1 cellular context compared by ENCODE assay signal in the genomic region with DNA sequence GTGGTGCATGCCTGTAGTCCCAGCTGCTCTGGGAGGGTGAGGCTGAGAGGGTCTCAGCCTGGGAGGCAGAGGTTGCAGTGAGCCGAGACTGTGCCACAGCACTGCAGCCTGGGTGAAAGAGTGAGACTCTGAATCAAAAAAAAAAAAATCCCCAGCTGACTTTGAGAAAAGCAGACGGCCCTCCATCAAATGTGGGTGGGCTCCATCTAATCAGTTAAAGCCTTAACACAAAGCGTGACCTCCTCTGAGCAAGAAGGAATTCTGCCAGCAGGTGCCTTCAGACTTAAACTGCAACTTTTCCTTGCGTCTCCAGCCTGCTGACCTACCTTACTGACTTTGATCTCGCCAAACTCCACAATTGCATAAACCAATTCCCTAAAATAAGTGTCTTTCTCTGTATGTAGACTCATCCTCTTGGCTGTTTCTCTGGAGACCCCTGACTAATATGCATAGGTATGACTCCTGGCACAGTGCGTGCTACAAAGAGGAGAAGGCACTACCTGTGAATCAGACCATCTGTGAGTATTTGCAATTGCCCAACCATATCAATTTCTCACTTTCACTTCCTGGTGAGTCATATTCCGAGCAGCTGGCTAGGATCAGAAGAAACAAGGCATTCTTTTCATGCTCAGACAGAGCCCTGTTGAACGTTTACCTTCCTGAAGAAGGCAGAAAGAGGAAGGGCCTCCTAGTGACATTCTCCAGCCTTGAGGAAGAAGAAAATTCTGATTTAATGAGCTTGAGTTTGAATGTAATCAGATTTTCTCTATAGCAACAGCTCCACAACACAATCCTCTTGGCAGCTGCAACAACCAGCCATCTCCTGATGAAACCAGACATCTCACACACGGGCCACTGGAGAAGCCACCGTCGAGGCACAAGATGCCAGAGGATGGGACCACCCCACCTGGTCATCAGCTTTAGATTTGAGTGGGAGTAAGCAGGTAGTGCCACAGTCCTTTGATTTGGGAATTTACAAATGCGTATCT.
A peak's percentile ranks its signal among the peaks of the same experiment; 100 is the strongest.
TF ChIP-seq lines count a peak whose summit lies in the region.

No MANE protein-coding gene starts in this region.

TF ChIP-seq in HEK293, 187 proteins besides CTCF, POLR2A, EP300 and RAD21 (continued from another document and continues in another):
- TF ChIP-seq ZNF514 (tag by site-specific recombination; IDR thresholded peaks at IDR 0.05) (no peak), ZNF548 (tag by site-specific recombination; IDR thresholded peaks at IDR 0.05) (no peak), PRDM1 (tag by site-specific recombination; IDR thresholded peaks at IDR 0.05) (peak; percentile 92), SCRT2 (tag by site-specific recombination; IDR thresholded peaks at IDR 0.05) (peak; percentile 96), ZNF677 (tag by site-specific recombination; IDR thresholded peaks at IDR 0.05) (no peak), ZNF670 (tag by site-specific recombination; IDR thresholded peaks at IDR 0.05; ENCODE audit: low read depth) (no peak), ZNF157 (tag by site-specific recombination; IDR thresholded peaks at IDR 0.05) (no peak), OSR2 (tag by site-specific recombination; IDR thresholded peaks at IDR 0.05) (peak; percentile 16; the same call in 1 of the 2 replicates), IKZF3 (tag by site-specific recombination; IDR thresholded peaks at IDR 0.05) (0 out of 2 replicates have a peak, but pooled peaks have one; percentile 20), ZNF366 (tag by site-specific recombination; conservative IDR thresholded peaks at IDR 0.05) (peak; percentile 79), ZNF133 (tag by site-specific recombination; IDR thresholded peaks at IDR 0.05) (no peak), ZEB2 (tag by site-specific recombination; IDR thresholded peaks at IDR 0.05) (0 out of 2 replicates have a peak, but pooled peaks have one; percentile 54), ZNF184 (tag by site-specific recombination; IDR thresholded peaks at IDR 0.05) (0 out of 2 replicates have a peak, but pooled peaks have one; percentile 41), ZNF561 (tag by site-specific recombination; IDR thresholded peaks at IDR 0.05; ENCODE audit: borderline replicate concordance) (no peak), GLI4 (tag by site-specific recombination; IDR thresholded peaks at IDR 0.05) (no peak), WT1 (tag by site-specific recombination; IDR thresholded peaks at IDR 0.05) (no peak), ZNF223 (tag by site-specific recombination; IDR thresholded peaks at IDR 0.05) (no peak), ZFP37 (tag by site-specific recombination; IDR thresholded peaks at IDR 0.05) (no peak), ZNF335 (tag by site-specific recombination; conservative IDR thresholded peaks at IDR 0.05) (0 out of 2 replicates have a peak, but pooled peaks have one; percentile 32), ZNF510 (tag by site-specific recombination; IDR thresholded peaks at IDR 0.05; ENCODE audit: insufficient replicate concordance) (no peak), ZNF2 (tag by site-specific recombination; IDR thresholded peaks at IDR 0.05) (no peak), ZNF202 (tag by site-specific recombination; IDR thresholded peaks at IDR 0.05; ENCODE audit: borderline replicate concordance) (no peak), ZNF24 (tag by site-specific recombination; IDR thresholded peaks at IDR 0.05) (0 out of 2 replicates have a peak, but pooled peaks have one; percentile 33), ZNF558 (tag by site-specific recombination; IDR thresholded peaks at IDR 0.05) (no peak), ZNF10 (tag by site-specific recombination; IDR thresholded peaks at IDR 0.05) (peak; percentile 81), ZNF23 (tag by site-specific recombination; IDR thresholded peaks at IDR 0.05; ENCODE audit: borderline replicate concordance) (no peak), ZNF600 (tag by site-specific recombination; IDR thresholded peaks at IDR 0.05) (peak; percentile 47; the same call in 1 of the 2 replicates), SP7 (tag by site-specific recombination; IDR thresholded peaks at IDR 0.05) (peak; percentile 73), BCL11B (tag by site-specific recombination; IDR thresholded peaks at IDR 0.05; ENCODE audit: low read depth) (no peak)
- TF ChIP-seq, protein P1, sequence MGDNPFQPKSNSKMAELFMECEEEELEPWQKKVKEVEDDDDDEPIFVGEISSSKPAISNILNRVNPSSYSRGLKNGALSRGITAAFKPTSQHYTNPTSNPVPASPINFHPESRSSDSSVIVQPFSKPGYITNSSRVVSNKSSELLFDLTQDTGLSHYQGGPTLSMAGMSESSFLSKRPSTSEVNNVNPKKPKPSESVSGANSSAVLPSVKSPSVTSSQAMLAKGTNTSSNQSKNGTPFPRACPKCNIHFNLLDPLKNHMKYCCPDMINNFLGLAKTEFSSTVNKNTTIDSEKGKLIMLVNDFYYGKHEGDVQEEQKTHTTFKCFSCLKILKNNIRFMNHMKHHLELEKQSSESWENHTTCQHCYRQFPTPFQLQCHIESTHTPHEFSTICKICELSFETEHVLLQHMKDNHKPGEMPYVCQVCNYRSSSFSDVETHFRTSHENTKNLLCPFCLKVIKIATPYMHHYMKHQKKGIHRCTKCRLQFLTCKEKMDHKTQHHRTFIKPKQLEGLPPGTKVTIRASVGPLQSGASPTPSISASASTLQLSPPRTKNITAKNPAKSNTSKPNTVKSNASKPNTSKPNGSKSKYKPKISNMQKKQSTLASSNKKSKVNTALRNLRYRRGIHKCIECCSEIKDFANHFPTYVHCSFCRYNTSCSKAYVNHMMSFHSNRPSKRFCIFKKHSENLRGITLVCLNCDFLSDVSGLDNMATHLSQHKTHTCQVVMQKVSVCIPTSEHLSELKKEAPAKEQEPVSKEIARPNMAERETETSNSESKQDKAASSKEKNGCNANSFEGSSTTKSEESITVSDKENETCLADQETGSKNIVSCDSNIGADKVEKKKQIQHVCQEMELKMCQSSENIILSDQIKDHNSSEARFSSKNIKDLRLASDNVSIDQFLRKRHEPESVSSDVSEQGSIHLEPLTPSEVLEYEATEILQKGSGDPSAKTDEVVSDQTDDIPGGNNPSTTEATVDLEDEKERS (tag by site-specific recombination; IDR thresholded peaks at IDR 0.05) = no peak
- TF ChIP-seq, protein P2, sequence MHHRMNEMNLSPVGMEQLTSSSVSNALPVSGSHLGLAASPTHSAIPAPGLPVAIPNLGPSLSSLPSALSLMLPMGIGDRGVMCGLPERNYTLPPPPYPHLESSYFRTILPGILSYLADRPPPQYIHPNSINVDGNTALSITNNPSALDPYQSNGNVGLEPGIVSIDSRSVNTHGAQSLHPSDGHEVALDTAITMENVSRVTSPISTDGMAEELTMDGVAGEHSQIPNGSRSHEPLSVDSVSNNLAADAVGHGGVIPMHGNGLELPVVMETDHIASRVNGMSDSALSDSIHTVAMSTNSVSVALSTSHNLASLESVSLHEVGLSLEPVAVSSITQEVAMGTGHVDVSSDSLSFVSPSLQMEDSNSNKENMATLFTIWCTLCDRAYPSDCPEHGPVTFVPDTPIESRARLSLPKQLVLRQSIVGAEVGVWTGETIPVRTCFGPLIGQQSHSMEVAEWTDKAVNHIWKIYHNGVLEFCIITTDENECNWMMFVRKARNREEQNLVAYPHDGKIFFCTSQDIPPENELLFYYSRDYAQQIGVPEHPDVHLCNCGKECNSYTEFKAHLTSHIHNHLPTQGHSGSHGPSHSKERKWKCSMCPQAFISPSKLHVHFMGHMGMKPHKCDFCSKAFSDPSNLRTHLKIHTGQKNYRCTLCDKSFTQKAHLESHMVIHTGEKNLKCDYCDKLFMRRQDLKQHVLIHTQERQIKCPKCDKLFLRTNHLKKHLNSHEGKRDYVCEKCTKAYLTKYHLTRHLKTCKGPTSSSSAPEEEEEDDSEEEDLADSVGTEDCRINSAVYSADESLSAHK (tag by site-specific recombination; IDR thresholded peaks at IDR 0.05) = no peak
- TF ChIP-seq, protein P3, sequence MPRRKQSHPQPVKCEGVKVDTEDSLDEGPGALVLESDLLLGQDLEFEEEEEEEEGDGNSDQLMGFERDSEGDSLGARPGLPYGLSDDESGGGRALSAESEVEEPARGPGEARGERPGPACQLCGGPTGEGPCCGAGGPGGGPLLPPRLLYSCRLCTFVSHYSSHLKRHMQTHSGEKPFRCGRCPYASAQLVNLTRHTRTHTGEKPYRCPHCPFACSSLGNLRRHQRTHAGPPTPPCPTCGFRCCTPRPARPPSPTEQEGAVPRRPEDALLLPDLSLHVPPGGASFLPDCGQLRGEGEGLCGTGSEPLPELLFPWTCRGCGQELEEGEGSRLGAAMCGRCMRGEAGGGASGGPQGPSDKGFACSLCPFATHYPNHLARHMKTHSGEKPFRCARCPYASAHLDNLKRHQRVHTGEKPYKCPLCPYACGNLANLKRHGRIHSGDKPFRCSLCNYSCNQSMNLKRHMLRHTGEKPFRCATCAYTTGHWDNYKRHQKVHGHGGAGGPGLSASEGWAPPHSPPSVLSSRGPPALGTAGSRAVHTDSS (tag by site-specific recombination; IDR thresholded peaks at IDR 0.05) = no peak; the same call in 1 of the 2 replicates
- TF ChIP-seq, protein P4, sequence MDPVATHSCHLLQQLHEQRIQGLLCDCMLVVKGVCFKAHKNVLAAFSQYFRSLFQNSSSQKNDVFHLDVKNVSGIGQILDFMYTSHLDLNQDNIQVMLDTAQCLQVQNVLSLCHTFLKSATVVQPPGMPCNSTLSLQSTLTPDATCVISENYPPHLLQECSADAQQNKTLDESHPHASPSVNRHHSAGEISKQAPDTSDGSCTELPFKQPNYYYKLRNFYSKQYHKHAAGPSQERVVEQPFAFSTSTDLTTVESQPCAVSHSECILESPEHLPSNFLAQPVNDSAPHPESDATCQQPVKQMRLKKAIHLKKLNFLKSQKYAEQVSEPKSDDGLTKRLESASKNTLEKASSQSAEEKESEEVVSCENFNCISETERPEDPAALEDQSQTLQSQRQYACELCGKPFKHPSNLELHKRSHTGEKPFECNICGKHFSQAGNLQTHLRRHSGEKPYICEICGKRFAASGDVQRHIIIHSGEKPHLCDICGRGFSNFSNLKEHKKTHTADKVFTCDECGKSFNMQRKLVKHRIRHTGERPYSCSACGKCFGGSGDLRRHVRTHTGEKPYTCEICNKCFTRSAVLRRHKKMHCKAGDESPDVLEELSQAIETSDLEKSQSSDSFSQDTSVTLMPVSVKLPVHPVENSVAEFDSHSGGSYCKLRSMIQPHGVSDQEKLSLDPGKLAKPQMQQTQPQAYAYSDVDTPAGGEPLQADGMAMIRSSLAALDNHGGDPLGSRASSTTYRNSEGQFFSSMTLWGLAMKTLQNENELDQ (tag by site-specific recombination; IDR thresholded peaks at IDR 0.05; ENCODE audit: low read depth) = no peak
- TF ChIP-seq, protein P5, sequence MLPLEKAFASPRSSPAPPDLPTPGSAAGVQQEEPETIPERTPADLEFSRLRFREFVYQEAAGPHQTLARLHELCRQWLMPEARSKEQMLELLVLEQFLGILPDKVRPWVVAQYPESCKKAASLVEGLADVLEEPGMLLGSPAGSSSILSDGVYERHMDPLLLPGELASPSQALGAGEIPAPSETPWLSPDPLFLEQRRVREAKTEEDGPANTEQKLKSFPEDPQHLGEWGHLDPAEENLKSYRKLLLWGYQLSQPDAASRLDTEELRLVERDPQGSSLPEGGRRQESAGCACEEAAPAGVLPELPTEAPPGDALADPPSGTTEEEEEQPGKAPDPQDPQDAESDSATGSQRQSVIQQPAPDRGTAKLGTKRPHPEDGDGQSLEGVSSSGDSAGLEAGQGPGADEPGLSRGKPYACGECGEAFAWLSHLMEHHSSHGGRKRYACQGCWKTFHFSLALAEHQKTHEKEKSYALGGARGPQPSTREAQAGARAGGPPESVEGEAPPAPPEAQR (tag by site-specific recombination; IDR thresholded peaks at IDR 0.05) = no peak
- TF ChIP-seq, protein P6, sequence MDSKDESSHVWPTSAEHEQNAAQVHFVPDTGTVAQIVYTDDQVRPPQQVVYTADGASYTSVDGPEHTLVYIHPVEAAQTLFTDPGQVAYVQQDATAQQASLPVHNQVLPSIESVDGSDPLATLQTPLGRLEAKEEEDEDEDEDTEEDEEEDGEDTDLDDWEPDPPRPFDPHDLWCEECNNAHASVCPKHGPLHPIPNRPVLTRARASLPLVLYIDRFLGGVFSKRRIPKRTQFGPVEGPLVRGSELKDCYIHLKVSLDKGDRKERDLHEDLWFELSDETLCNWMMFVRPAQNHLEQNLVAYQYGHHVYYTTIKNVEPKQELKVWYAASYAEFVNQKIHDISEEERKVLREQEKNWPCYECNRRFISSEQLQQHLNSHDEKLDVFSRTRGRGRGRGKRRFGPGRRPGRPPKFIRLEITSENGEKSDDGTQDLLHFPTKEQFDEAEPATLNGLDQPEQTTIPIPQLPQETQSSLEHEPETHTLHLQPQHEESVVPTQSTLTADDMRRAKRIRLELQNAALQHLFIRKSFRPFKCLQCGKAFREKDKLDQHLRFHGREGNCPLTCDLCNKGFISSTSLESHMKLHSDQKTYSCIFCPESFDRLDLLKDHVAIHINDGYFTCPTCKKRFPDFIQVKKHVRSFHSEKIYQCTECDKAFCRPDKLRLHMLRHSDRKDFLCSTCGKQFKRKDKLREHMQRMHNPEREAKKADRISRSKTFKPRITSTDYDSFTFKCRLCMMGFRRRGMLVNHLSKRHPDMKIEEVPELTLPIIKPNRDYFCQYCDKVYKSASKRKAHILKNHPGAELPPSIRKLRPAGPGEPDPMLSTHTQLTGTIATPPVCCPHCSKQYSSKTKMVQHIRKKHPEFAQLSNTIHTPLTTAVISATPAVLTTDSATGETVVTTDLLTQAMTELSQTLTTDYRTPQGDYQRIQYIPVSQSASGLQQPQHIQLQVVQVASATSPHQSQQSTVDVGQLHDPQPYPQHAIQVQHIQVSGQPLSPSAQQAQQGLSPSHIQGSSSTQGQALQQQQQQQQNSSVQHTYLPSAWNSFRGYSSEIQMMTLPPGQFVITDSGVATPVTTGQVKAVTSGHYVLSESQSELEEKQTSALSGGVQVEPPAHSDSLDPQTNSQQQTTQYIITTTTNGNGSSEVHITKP (tag by site-specific recombination; IDR thresholded peaks at IDR 0.05) = peak; percentile 42
- TF ChIP-seq, protein P7, sequence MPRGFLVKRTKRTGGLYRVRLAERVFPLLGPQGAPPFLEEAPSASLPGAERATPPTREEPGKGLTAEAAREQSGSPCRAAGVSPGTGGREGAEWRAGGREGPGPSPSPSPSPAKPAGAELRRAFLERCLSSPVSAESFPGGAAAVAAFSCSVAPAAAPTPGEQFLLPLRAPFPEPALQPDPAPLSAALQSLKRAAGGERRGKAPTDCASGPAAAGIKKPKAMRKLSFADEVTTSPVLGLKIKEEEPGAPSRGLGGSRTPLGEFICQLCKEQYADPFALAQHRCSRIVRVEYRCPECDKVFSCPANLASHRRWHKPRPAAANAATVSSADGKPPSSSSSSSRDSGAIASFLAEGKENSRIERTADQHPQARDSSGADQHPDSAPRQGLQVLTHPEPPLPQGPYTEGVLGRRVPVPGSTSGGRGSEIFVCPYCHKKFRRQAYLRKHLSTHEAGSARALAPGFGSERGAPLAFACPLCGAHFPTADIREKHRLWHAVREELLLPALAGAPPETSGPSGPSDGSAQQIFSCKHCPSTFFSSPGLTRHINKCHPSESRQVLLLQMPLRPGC (tag by site-specific recombination; IDR thresholded peaks at IDR 0.05) = peak; percentile 92
